ENCODE assay signal across 13 cellular contexts in the genomic region with DNA sequence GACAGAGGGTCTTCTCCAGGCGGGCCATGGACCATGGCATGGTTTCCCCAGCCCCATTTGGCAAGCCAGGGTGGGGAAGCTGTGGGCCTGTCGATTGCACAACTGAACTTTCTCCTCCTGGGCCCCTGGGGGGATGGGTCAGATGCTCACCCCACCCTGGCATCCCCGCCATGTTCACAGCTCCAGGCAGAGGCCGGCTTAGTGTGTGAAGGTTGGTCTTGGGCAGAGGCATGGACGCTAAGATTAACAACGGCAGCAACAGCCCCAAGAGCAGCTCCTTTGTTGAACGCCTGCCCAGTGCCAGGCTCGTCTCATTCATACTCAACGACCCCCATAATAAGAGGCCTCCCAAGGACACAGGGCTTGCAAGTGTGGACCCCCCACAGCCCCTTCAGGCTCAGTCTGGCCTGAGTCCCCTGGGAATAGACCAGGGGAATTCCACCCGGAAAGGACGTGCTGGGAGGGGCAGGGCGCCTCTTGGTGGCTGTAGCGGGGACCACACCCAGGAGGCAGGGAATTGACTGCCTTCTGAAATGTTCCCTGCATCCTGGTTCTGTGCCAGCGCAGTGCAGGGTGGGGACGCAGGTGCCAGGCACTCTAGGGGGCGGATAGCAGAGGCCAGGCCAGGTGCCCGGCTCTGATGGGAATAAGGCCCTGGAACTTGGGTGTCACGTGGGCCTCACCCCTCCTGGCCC. TPM values are rescaled to one million over a fixed set of nuclear protein-coding genes. Genes with fewer than 3 reads are reported as not detected.
DNase-seq lines count a peak whose midpoint lies in the region; ATAC-seq, FAIRE-seq and TF ChIP-seq lines count a peak whose summit lies in the region.
"Had no signal": no experiment of that assay in that cellular context is flagged by ENCODE, and none has a peak within 500 bp of the region (broad histone marks: within the 10 kb centered on the region; RNA-seq: fewer than 3 reads in every experiment).

No MANE protein-coding gene starts in this region.

- H3K36me3 Mint-ChIP-seq in GM23338 (ENCODE audit: low read depth): no peaks in the 10 kb centered on the region
- peaks cover 31 to 36% of the 10 kb centered on the region in 2 donors for H3K36me3 Mint-ChIP-seq in stimulated activated naive B cell treated with anti-CD40 and anti-IgM and Interleukin-4, amounts not matched to agents 10 μg/mL and 1 μg/mL and 100 μg/mL, for 72 hours

- no peak overlapping the region for H4K5ac ChIP-seq in mesendoderm (ENCODE audit: low read length)

- POLR2A ChIA-PET in GM12878 (lab: Charles Lee): no interaction called here

- TF ChIP-seq EP300 in GM12878 (IDR thresholded peaks at IDR 0.05; ENCODE audit: borderline replicate concordance in 1 of 2, control insufficient read depth in 1 of 2, low read depth in 2 of 2, low read length in 2 of 2): no peak

- H3K56ac ChIP-seq in mesendoderm (ENCODE audit: low read length): no peak overlapping the region

- in situ Hi-C loops in GM12878 (cut with MboI): no loop called here
- in situ Hi-C loops in gastrocnemius medialis (cut with MboI; ENCODE audit: low sequenced_read_pairs in 4 of 4): no loop called here

- peaks cover 12% of the 10 kb centered on the region for H3K27me3 Mint-ChIP-seq in GM23338 (ENCODE audit: insufficient read depth, low read depth, poor library complexity)
- no peaks in the 10 kb centered on the region for H3K27me3 Mint-ChIP-seq in stimulated activated naive B cell treated with anti-CD40 and anti-IgM and Interleukin-4, amounts not matched to agents 10 μg/mL and 1 μg/mL and 100 μg/mL, for 72 hours
- H3K27me3 Mint-ChIP-seq: activated naive CD8-positive, alpha-beta T cell treated with anti-CD3 and anti-CD28 coated beads, Interleukin-2, amount 50 U/mL, for 24 hours had no signal

- H3K18ac ChIP-seq in mesendoderm (ENCODE audit: low read length): no peak overlapping the region

- no peak overlapping the region for H3K4ac ChIP-seq in mesendoderm (ENCODE audit: low read depth, low read length)

- H2BK5ac ChIP-seq in mesendoderm (ENCODE audit: low read length): no peak overlapping the region

- 69% methylated on average over 17 of the region's 18 CpGs for WGBS in GM12878 (ENCODE audit: insufficient coverage, insufficient replicate concordance, low lambda C conversion rate, missing lambda C conversion rate)
- no CpG with 5 or more reads among the region's 18 CpGs for WGBS in mesendoderm (ENCODE audit: extremely low coverage, insufficient coverage, low lambda C conversion rate)
- WGBS in hepatocyte (ENCODE audit: low lambda C conversion rate, missing lambda C conversion rate): 80% methylated on average over 17 of the region's 18 CpGs

- no peaks in the 10 kb centered on the region for H3F3A ChIP-seq in GM23338 (replicated peaks; ENCODE audit: low read depth)

- peak; percentile 34; the same call in 1 of the 2 replicates for TF ChIP-seq RAD21 in GM12878 (IDR thresholded peaks at IDR 0.05; ENCODE audit: insufficient read depth, low read depth, low read length)

- no peaks in the 10 kb centered on the region for H3K79me1 ChIP-seq in mesendoderm (ENCODE audit: low read length)

- H4K20me1 ChIP-seq in GM23338 (replicated peaks; ENCODE audit: insufficient read depth): no peaks in the 10 kb centered on the region
- no peaks in the 10 kb centered on the region for H4K20me1 ChIP-seq in GM12878 (ENCODE audit: control insufficient read depth, insufficient read depth)
- no peaks in the 10 kb centered on the region for H4K20me1 ChIP-seq in hepatocyte (ENCODE audit: insufficient read depth, poor library complexity, severe bottlenecking)

- peaks cover 24% of the 10 kb centered on the region for H3K36me3 ChIP-seq in BE2C
- H3K36me3 ChIP-seq in GM23338 (ENCODE audit: insufficient read depth): no peaks in the 10 kb centered on the region
- H3K36me3 ChIP-seq in GM12878 (ENCODE audit: control insufficient read depth in 2 of 2, insufficient read depth in 2 of 2, low read length in 1 of 2): no peaks in the 10 kb centered on the region
- no peaks in the 10 kb centered on the region for H3K36me3 ChIP-seq in mesendoderm (ENCODE audit: control insufficient read depth, insufficient read depth, low read length)
- H3K36me3 ChIP-seq in hepatocyte (replicated peaks; ENCODE audit: insufficient read depth, low read depth): no peaks in the 10 kb centered on the region
- peaks cover 0 to 11% of the 10 kb centered on the region in 2 donors for H3K36me3 ChIP-seq in gastrocnemius medialis
- H3K36me3 ChIP-seq: ovary had no signal

- H3K4me2 ChIP-seq in GM23338 (no peak overlapping the region), GM12878 (ENCODE audit: control insufficient read depth, insufficient read depth) (no peak overlapping the region), mesendoderm (ENCODE audit: low read length) (no peak overlapping the region), hepatocyte (no peak overlapping the region)

- H3K27ac Mint-ChIP-seq in GM23338: no peak overlapping the region
- H3K27ac Mint-ChIP-seq in stimulated activated naive B cell treated with anti-CD40 and anti-IgM and Interleukin-4, amounts not matched to agents 10 μg/mL and 1 μg/mL and 100 μg/mL, for 72 hours: no peak overlapping the region
- H3K27ac Mint-ChIP-seq: activated naive CD8-positive, alpha-beta T cell treated with anti-CD3 and anti-CD28 coated beads, Interleukin-2, amount 50 U/mL, for 24 hours had no signal

- H3K9me3 Mint-ChIP-seq in GM23338: no peaks in the 10 kb centered on the region
- no peaks in the 10 kb centered on the region for H3K9me3 Mint-ChIP-seq in stimulated activated naive B cell treated with anti-CD40 and anti-IgM and Interleukin-4, amounts not matched to agents 10 μg/mL and 1 μg/mL and 100 μg/mL, for 72 hours
- H3K9me3 Mint-ChIP-seq: activated naive CD8-positive, alpha-beta T cell treated with anti-CD3 and anti-CD28 coated beads, Interleukin-2, amount 50 U/mL, for 24 hours had no signal

- H3K9me3 ChIP-seq in BE2C (no peaks in the 10 kb centered on the region), GM12878 (replicated peaks; ENCODE audit: control insufficient read depth, insufficient read depth, low read length) (no peaks in the 10 kb centered on the region), hepatocyte (ENCODE audit: low read depth) (no peaks in the 10 kb centered on the region), gastrocnemius medialis (no peaks in the 10 kb centered on the region)
- H3K9me3 ChIP-seq: ovary had no signal

- H2BK15ac ChIP-seq in mesendoderm (replicated peaks; ENCODE audit: low read depth): no peak overlapping the region

- H3K79me2 ChIP-seq in GM23338 (replicated peaks; ENCODE audit: insufficient read depth) (no peaks in the 10 kb centered on the region), GM12878 (ENCODE audit: control insufficient read depth, insufficient read depth, low read length) (no peaks in the 10 kb centered on the region), mesendoderm (ENCODE audit: control insufficient read depth, insufficient read depth, low read length) (no peaks in the 10 kb centered on the region), hepatocyte (no peaks in the 10 kb centered on the region)

- peaks cover 8% of the 10 kb centered on the region for H3K4me1 ChIP-seq in BE2C
- H3K4me1 ChIP-seq in GM23338 (ENCODE audit: insufficient read depth): no peaks in the 10 kb centered on the region
- no peaks in the 10 kb centered on the region; the same call in 1 of the 2 replicates for H3K4me1 ChIP-seq in GM12878 (ENCODE audit: control insufficient read depth, insufficient read depth, low read length)
- H3K4me1 ChIP-seq in mesendoderm (ENCODE audit: control insufficient read depth, low read depth, low read length): no peaks in the 10 kb centered on the region
- no peaks in the 10 kb centered on the region for H3K4me1 ChIP-seq in hepatocyte (ENCODE audit: insufficient read depth)
- peaks cover 0 to 3% of the 10 kb centered on the region in 2 donors for H3K4me1 ChIP-seq in gastrocnemius medialis

- no peaks in the 10 kb centered on the region for H3K27me3 ChIP-seq in BE2C
- H3K27me3 ChIP-seq in GM23338 (ENCODE audit: insufficient read depth): no peaks in the 10 kb centered on the region
- no peaks in the 10 kb centered on the region; a peak in 1 of 4 replicates for H3K27me3 ChIP-seq in GM12878 (replicated peaks in 1 of 2; ENCODE audit: control insufficient read depth in 2 of 2, insufficient read depth in 2 of 2, low read length in 1 of 2)
- no peaks in the 10 kb centered on the region for H3K27me3 ChIP-seq in mesendoderm (ENCODE audit: insufficient read depth, low read length, poor library complexity)
- H3K27me3 ChIP-seq in hepatocyte: no peaks in the 10 kb centered on the region
- H3K27me3 ChIP-seq in gastrocnemius medialis: no peaks in the 10 kb centered on the region
- H3K27me3 ChIP-seq: ovary had no signal

- no TSS peak for BruUV-seq in GM12878 (replicated peaks; lab: Mats Ljungman, UMichigan)

- intact Hi-C loops in GM12878 (cut with micrococcal nuclease; ENCODE audit: unreplicated experiment) (no loop called here), gastrocnemius medialis (cut with DNase I; ENCODE audit: low total_unique reads) (no loop called here)

- CTCF ChIA-PET in GM12878 (lab: Yijun Ruan, JAX): interaction anchor here (0.6 kb wide), 1 partner anchor 73 kb away, joined by 3 read pairs; no protein-coding TSS in a partner anchor

- ATAC-seq in GM23338: peak; percentile 77
- ATAC-seq in GM12878: no peak
- ATAC-seq in stimulated activated naive B cell treated with anti-CD40 and anti-IgM and Interleukin-4, amounts not matched to agents 10 μg/mL and 1 μg/mL and 100 μg/mL, for 72 hours (replicated peaks): no peak
- no peak for ATAC-seq in gastrocnemius medialis
- ATAC-seq: activated naive CD8-positive, alpha-beta T cell treated with anti-CD3 and anti-CD28 coated beads, Interleukin-2, amount 50 U/mL, for 24 hours had no signal

- H4K8ac ChIP-seq in mesendoderm (ENCODE audit: low read depth, low read length): no peak overlapping the region

- H3K4me3 Mint-ChIP-seq in GM23338: no peak overlapping the region
- H3K4me3 Mint-ChIP-seq in stimulated activated naive B cell treated with anti-CD40 and anti-IgM and Interleukin-4, amounts not matched to agents 10 μg/mL and 1 μg/mL and 100 μg/mL, for 72 hours: no peak overlapping the region
- H3K4me3 Mint-ChIP-seq: activated naive CD8-positive, alpha-beta T cell treated with anti-CD3 and anti-CD28 coated beads, Interleukin-2, amount 50 U/mL, for 24 hours had no signal

- no peak overlapping the region for H2BK120ac ChIP-seq in mesendoderm (ENCODE audit: low read depth, low read length)

- H2AFZ ChIP-seq in GM23338: no peak overlapping the region
- H2AFZ ChIP-seq in GM12878 (ENCODE audit: control insufficient read depth, low read depth, low read length): no peak overlapping the region
- no peak overlapping the region for H2AFZ ChIP-seq in hepatocyte

- H3K9me2 ChIP-seq in GM23338 (ENCODE audit: insufficient read depth) (no peaks in the 10 kb centered on the region), hepatocyte (replicated peaks; ENCODE audit: insufficient read depth) (no peaks in the 10 kb centered on the region)

- DNase-seq in BE2C: peak; percentile 47
- peak; percentile 76 for DNase-seq in GM23338 (ENCODE audit: low spot score)
- no peak for DNase-seq in GM12878 (ENCODE audit: low read depth, low spot score)
- peak; percentile 31 for DNase-seq in mesendoderm
- DNase-seq in stimulated activated naive B cell treated with anti-CD40 and anti-IgM and Interleukin-4, amounts not matched to agents 10 μg/mL and 1 μg/mL and 100 μg/mL, for 72 hours: no peak
- no peak for DNase-seq in NOMO-1 (lab: John Stamatoyannopoulos, UW; ENCODE audit: unreplicated experiment in 2 of 2)
- no peak for DNase-seq in hepatocyte (ENCODE audit: low spot score)
- DNase-seq in gastrocnemius medialis: no peak
- DNase-seq: activated CD4-positive, alpha-beta T cell treated with anti-CD3 and anti-CD28 coated beads for 4 hours; activated naive CD8-positive, alpha-beta T cell treated with anti-CD3 and anti-CD28 coated beads, Interleukin-2, amount 50 U/mL, for 24 hours; NCI-H524 treated with DMSO at 0.1 percent for 48 hours; ovary had no signal

- RAD21 ChIA-PET in GM12878 (lab: Charles Lee; ENCODE audit: unreplicated experiment): no interaction called here

- H3K4me1 Mint-ChIP-seq in GM23338: peaks cover 3% of the 10 kb centered on the region; the same call in 2 of the 3 replicates
- peaks cover 42 to 52% of the 10 kb centered on the region in 2 donors for H3K4me1 Mint-ChIP-seq in stimulated activated naive B cell treated with anti-CD40 and anti-IgM and Interleukin-4, amounts not matched to agents 10 μg/mL and 1 μg/mL and 100 μg/mL, for 72 hours

- no peak for FAIRE-seq in GM12878 (lab: Jason Lieb, UNC)
- FAIRE-seq: G401.6 had no signal

- H3K27ac ChIP-seq in GM23338 (ENCODE audit: low read depth): no peak overlapping the region
- H3K27ac ChIP-seq in GM12878 (ENCODE audit: control insufficient read depth, insufficient read depth): no peak overlapping the region
- no peak overlapping the region for H3K27ac ChIP-seq in mesendoderm (ENCODE audit: low read depth, low read length)
- H3K27ac ChIP-seq in hepatocyte: no peak overlapping the region
- H3K27ac ChIP-seq in gastrocnemius medialis: no peak overlapping the region
- H3K27ac ChIP-seq: ovary had no signal

- H2AK5ac ChIP-seq in mesendoderm (ENCODE audit: low read length): no peak overlapping the region

- TF ChIP-seq POLR2A in GM12878 (IDR thresholded peaks at IDR 0.05; ENCODE audit: low read depth, low read length): no peak
- TF ChIP-seq POLR2A in gastrocnemius medialis (IDR thresholded peaks at IDR 0.05): no peak

- no peak overlapping the region for H3K23ac ChIP-seq in mesendoderm (ENCODE audit: low read length)

- H3K4me3 ChIP-seq in BE2C (ENCODE audit: low read depth, low read length) (no peak overlapping the region), GM23338 (no peak overlapping the region), GM12878 (no peak overlapping the region), mesendoderm (ENCODE audit: low read length) (no peak overlapping the region), hepatocyte (no peak overlapping the region), gastrocnemius medialis (no peak overlapping the region)
- H3K4me3 ChIP-seq: ovary had no signal

- TF ChIP-seq CTCF in BE2C (IDR thresholded peaks at IDR 0.05; ENCODE audit: low read depth, low read length) (peak; percentile 40), GM23338 (conservative IDR thresholded peaks at IDR 0.05; ENCODE audit: low read depth in 2 of 2) (peak; percentile 62 to 77), GM12878 (IDR thresholded peaks at IDR 0.05 in 2 of 3, conservative IDR thresholded peaks at IDR 0.05 in 1 of 3; ENCODE audit: control insufficient read depth in 2 of 3, extremely low read depth in 1 of 3, insufficient read depth in 1 of 3, low read depth in 3 of 3, low read length in 3 of 3) (peak; percentile 26 to 44 (median 38); a peak in 5 of 6 replicates), hepatocyte (IDR thresholded peaks at IDR 0.05; ENCODE audit: poor library complexity) (no peak), gastrocnemius medialis (IDR thresholded peaks at IDR 0.05 in 4 of 5, conservative IDR thresholded peaks at IDR 0.05 in 1 of 5) (no peak)

- H3K9ac ChIP-seq in GM12878 (ENCODE audit: control insufficient read depth, insufficient read depth, low read length) (no peak overlapping the region), mesendoderm (ENCODE audit: low read length) (no peak overlapping the region)

- SMC1A ChIA-PET in GM12878 (lab: Charles Lee; ENCODE audit: uncharacterized antibody, unreplicated experiment): no interaction called here

RNA-seq across cellular contexts. Expression of gene TSPO, which starts 8.3 kb away (rescaled TPM):
- polyA plus RNA-seq in BE2C (2012; ENCODE audit: insufficient read depth, insufficient read length, low read depth): 153 TPM
- 42.5 and 44.7 TPM in 2 replicates for total RNA-seq in GM23338 (2014; rRNA removed; shearing (Covaris generic))
- 32.3 and 34.6 TPM in 2 replicates for polyA plus RNA-seq in GM23338 (2016; fragmentation: Nextera tagmentation; extraction: Ambion mirVana)
- total RNA-seq in GM12878 (2013; cell fraction: nucleolus; rRNA removed): 4.2 and 6.8 TPM in 2 replicates
- total RNA-seq in GM12878 (2014; rRNA removed): 41.3 and 50.5 TPM in 2 replicates
- 4.9 and 6.6 TPM in 2 replicates for total RNA-seq in GM12878 (2014; rRNA removed; fragmentation: Illumina TruSeq; extraction: Trizol)
- 25.8 and 31.6 TPM in 2 replicates for total RNA-seq in GM12878 (2021)
- polyA plus RNA-seq in GM12878 (2011; ENCODE audit: low read depth): 6.8 TPM
- 6.1 and 11.7 TPM in 2 replicates for polyA plus RNA-seq in GM12878 (2011; rRNA removed)
- polyA plus RNA-seq in GM12878 (2011; cell fraction: cytosol; rRNA removed): 23.6 and 34.9 TPM in 2 replicates
- polyA plus RNA-seq in GM12878 (2011; cell fraction: nucleus; rRNA removed): 19.5 and 31.3 TPM in 2 replicates
- polyA plus RNA-seq in GM12878 (2012): 14.1 and 30.7 TPM in 2 replicates
- polyA plus RNA-seq in GM12878 (2014; fragmentation: Illumina TruSeq; extraction: Trizol): 1.4 TPM in 1 of 2 replicates, not detected in the other
- polyA plus RNA-seq in GM12878 (2014; fragmentation: Nextera tagmentation; extraction: Ambion mirVana): 1 to 10 TPM; 1.8 to 3.4 TPM
- 41.1 and 46.8 TPM in 2 replicates for polyA plus RNA-seq in GM12878 (2014; rRNA removed)
- polyA plus RNA-seq in GM12878 (2016; fragmentation: Nextera tagmentation; extraction: Ambion mirVana): 10 to 100 TPM; 27.1 to 30.8 TPM
- polyA minus RNA-seq in GM12878 (2011; rRNA and poly(A)+ RNA removed): 1.7 and 11.1 TPM in 2 replicates
- 3.7 and 5.5 TPM in 2 replicates for polyA minus RNA-seq in GM12878 (2011; cell fraction: cytosol; rRNA and poly(A)+ RNA removed)
- 3.1 and 6.0 TPM in 2 replicates for polyA minus RNA-seq in GM12878 (2011; cell fraction: nucleus; rRNA and poly(A)+ RNA removed)
- polyA plus RNA-seq in mesendoderm (2013, experiment 1 of 2): 8.7 TPM
- 8.6 TPM for polyA plus RNA-seq in mesendoderm (2013, experiment 2 of 2)
- 61.8 and 65.3 TPM in 2 replicates for total RNA-seq in hepatocyte
- 131 and 138 TPM in 2 replicates for polyA plus RNA-seq in hepatocyte
- total RNA-seq in gastrocnemius medialis: 100 to 1,000 TPM; 101 to 174 (median 113) TPM

RNA-seq across cellular contexts. Expression of gene MCAT, which starts 16.4 kb away (rescaled TPM):
- 83.2 TPM for polyA plus RNA-seq in BE2C (2012; ENCODE audit: insufficient read depth, insufficient read length, low read depth)
- 12.3 and 16.9 TPM in 2 replicates for total RNA-seq in GM23338 (2014; rRNA removed; shearing (Covaris generic))
- polyA plus RNA-seq in GM23338 (2016; fragmentation: Nextera tagmentation; extraction: Ambion mirVana) (9.7 and 10.4 TPM in 2 replicates), GM12878 (2011; rRNA removed) (12.1 and 16.5 TPM in 2 replicates), GM12878 (2014; fragmentation: Illumina TruSeq; extraction: Trizol) (5.3 and 11.9 TPM in 2 replicates), GM12878 (2014; fragmentation: Nextera tagmentation; extraction: Ambion mirVana) (10 to 100 TPM in 1 of 2 experiments, 1 to 10 TPM in 1; 3.6 to 10.8 TPM), GM12878 (2014; rRNA removed) (29.1 and 30.8 TPM in 2 replicates), GM12878 (2016; fragmentation: Nextera tagmentation; extraction: Ambion mirVana) (10 to 100 TPM; 22.1 to 26.4 TPM), hepatocyte (18.3 and 24.9 TPM in 2 replicates)
- total RNA-seq in GM12878 (2013; cell fraction: nucleolus; rRNA removed): 32.5 and 52.1 TPM in 2 replicates
- total RNA-seq in GM12878 (2014; rRNA removed) (20.6 and 22.3 TPM in 2 replicates), GM12878 (2014; rRNA removed; fragmentation: Illumina TruSeq; extraction: Trizol) (9.9 and 11.8 TPM in 2 replicates), GM12878 (2021) (26.2 and 26.5 TPM in 2 replicates), hepatocyte (14.6 and 16.9 TPM in 2 replicates), gastrocnemius medialis (10 to 100 TPM; 18.2 to 33.7 (median 31.1) TPM)
- 4.2 TPM for polyA plus RNA-seq in GM12878 (2011; ENCODE audit: low read depth)
- 22.5 and 34.9 TPM in 2 replicates for polyA plus RNA-seq in GM12878 (2011; cell fraction: cytosol; rRNA removed)
- polyA plus RNA-seq in GM12878 (2011; cell fraction: nucleus; rRNA removed): 15.9 and 25.4 TPM in 2 replicates
- polyA plus RNA-seq in GM12878 (2012): 10.8 and 11.2 TPM in 2 replicates
- polyA minus RNA-seq in GM12878 (2011; rRNA and poly(A)+ RNA removed): 10.9 and 19.5 TPM in 2 replicates
- polyA minus RNA-seq in GM12878 (2011; cell fraction: cytosol; rRNA and poly(A)+ RNA removed): 7.1 and 9.0 TPM in 2 replicates
- polyA minus RNA-seq in GM12878 (2011; cell fraction: nucleus; rRNA and poly(A)+ RNA removed): 5.9 and 15.7 TPM in 2 replicates
- 10.6 TPM for polyA plus RNA-seq in mesendoderm (2013, experiment 1 of 2)
- polyA plus RNA-seq in mesendoderm (2013, experiment 2 of 2): 11.2 TPM

RNA-seq across cellular contexts. Expression of gene TTLL12, which starts 27.3 kb away (rescaled TPM):
- polyA plus RNA-seq in BE2C (2012; ENCODE audit: insufficient read depth, insufficient read length, low read depth): 78.0 TPM
- total RNA-seq in GM23338 (2014; rRNA removed; shearing (Covaris generic)): 129 and 147 TPM in 2 replicates
- polyA plus RNA-seq in GM23338 (2016; fragmentation: Nextera tagmentation; extraction: Ambion mirVana) (43.9 and 46.7 TPM in 2 replicates), GM12878 (2011; rRNA removed) (4.9 and 14.9 TPM in 2 replicates), GM12878 (2014; fragmentation: Illumina TruSeq; extraction: Trizol) (6.8 and 26.6 TPM in 2 replicates), GM12878 (2014; fragmentation: Nextera tagmentation; extraction: Ambion mirVana) (1 to 10 TPM in 1 of 2 experiments, under 1 TPM in 1; 1.00 to 3.0 TPM), GM12878 (2014; rRNA removed) (50.5 and 58.7 TPM in 2 replicates), GM12878 (2016; fragmentation: Nextera tagmentation; extraction: Ambion mirVana) (10 to 100 TPM; 66.1 to 83.6 TPM), hepatocyte (41.9 and 50.3 TPM in 2 replicates)
- 18.0 and 21.6 TPM in 2 replicates for total RNA-seq in GM12878 (2013; cell fraction: nucleolus; rRNA removed)
- total RNA-seq in GM12878 (2014; rRNA removed) (79.5 and 89.8 TPM in 2 replicates), GM12878 (2014; rRNA removed; fragmentation: Illumina TruSeq; extraction: Trizol) (17.7 and 22.3 TPM in 2 replicates), GM12878 (2021) (65.6 and 66.6 TPM in 2 replicates), hepatocyte (39.6 and 40.9 TPM in 2 replicates), gastrocnemius medialis (10 to 100 TPM; 13.7 to 41.8 (median 19.6) TPM)
- polyA plus RNA-seq in GM12878 (2011; ENCODE audit: low read depth): 9.3 TPM
- 21.6 and 25.3 TPM in 2 replicates for polyA plus RNA-seq in GM12878 (2011; cell fraction: cytosol; rRNA removed)
- polyA plus RNA-seq in GM12878 (2011; cell fraction: nucleus; rRNA removed): 24.3 and 34.3 TPM in 2 replicates
- polyA plus RNA-seq in GM12878 (2012): 23.2 and 26.7 TPM in 2 replicates
- 16.1 and 18.4 TPM in 2 replicates for polyA minus RNA-seq in GM12878 (2011; rRNA and poly(A)+ RNA removed)
- 11.8 and 12.2 TPM in 2 replicates for polyA minus RNA-seq in GM12878 (2011; cell fraction: cytosol; rRNA and poly(A)+ RNA removed)
- 5.9 and 11.0 TPM in 2 replicates for polyA minus RNA-seq in GM12878 (2011; cell fraction: nucleus; rRNA and poly(A)+ RNA removed)
- polyA plus RNA-seq in mesendoderm (2013, experiment 1 of 2): 58.0 TPM
- polyA plus RNA-seq in mesendoderm (2013, experiment 2 of 2): 56.8 TPM

RNA-seq across cellular contexts. Expression of gene BIK, which starts 49.1 kb away (rescaled TPM):
- polyA plus RNA-seq in BE2C (2012; ENCODE audit: insufficient read depth, insufficient read length, low read depth): 1.7 TPM
- total RNA-seq in GM23338 (2014; rRNA removed; shearing (Covaris generic)): 5.6 and 9.8 TPM in 2 replicates
- polyA plus RNA-seq in GM23338 (2016; fragmentation: Nextera tagmentation; extraction: Ambion mirVana) (9.6 and 10.4 TPM in 2 replicates), GM12878 (2011; rRNA removed) (0.16 and 0.33 TPM in 2 replicates), GM12878 (2014; fragmentation: Illumina TruSeq; extraction: Trizol) (1.6 TPM in 1 of 2 replicates, not detected in the other), GM12878 (2014; fragmentation: Nextera tagmentation; extraction: Ambion mirVana) (1 to 10 TPM; 1.4 to 1.5 TPM), GM12878 (2014; rRNA removed) (7.5 TPM in 2 replicates), GM12878 (2016; fragmentation: Nextera tagmentation; extraction: Ambion mirVana) (1 to 10 TPM; 5.1 to 5.6 TPM), hepatocyte (15.5 and 17.7 TPM in 2 replicates)
- not detected in 2 replicates for total RNA-seq in GM12878 (2013; cell fraction: nucleolus; rRNA removed)
- total RNA-seq in GM12878 (2014; rRNA removed) (9.8 and 10.5 TPM in 2 replicates), GM12878 (2014; rRNA removed; fragmentation: Illumina TruSeq; extraction: Trizol) (2.7 TPM in 2 replicates), GM12878 (2021) (6.3 and 8.0 TPM in 2 replicates), hepatocyte (2.0 and 10.6 TPM in 2 replicates), gastrocnemius medialis (not detected)
- 2.3 TPM for polyA plus RNA-seq in GM12878 (2011; ENCODE audit: low read depth)
- polyA plus RNA-seq in GM12878 (2011; cell fraction: cytosol; rRNA removed): 1.0 and 1.1 TPM in 2 replicates
- polyA plus RNA-seq in GM12878 (2011; cell fraction: nucleus; rRNA removed): 0.70 and 1.0 TPM in 2 replicates
- 2.5 and 3.6 TPM in 2 replicates for polyA plus RNA-seq in GM12878 (2012)
- polyA minus RNA-seq in GM12878 (2011; rRNA and poly(A)+ RNA removed): not detected in 2 replicates
- not detected in 2 replicates for polyA minus RNA-seq in GM12878 (2011; cell fraction: cytosol; rRNA and poly(A)+ RNA removed)
- not detected in 2 replicates for polyA minus RNA-seq in GM12878 (2011; cell fraction: nucleus; rRNA and poly(A)+ RNA removed)
- 0.48 TPM for polyA plus RNA-seq in mesendoderm (2013, experiment 1 of 2)
- 0.39 TPM for polyA plus RNA-seq in mesendoderm (2013, experiment 2 of 2)

Comparison
In these comparisons a context has a peak if more than half of its experiments do, and no peak if none do; other contexts are left out.
1. DNase-seq: peak in BE2C (single experiment), GM23338 (single experiment) and mesendoderm (single experiment); none in GM12878 (single experiment), stimulated activated naive B cell treated with anti-CD40 and anti-IgM and Interleukin-4, amounts not matched to agents 10 μg/mL and 1 μg/mL and 100 μg/mL, for 72 hours (single experiment), NOMO-1 (0 of 2), hepatocyte (single experiment) and gastrocnemius medialis (0 of 2).
2. CTCF ChIP-seq: peak in BE2C (single experiment), GM23338 (2 of 2) and GM12878 (3 of 3); none in hepatocyte (single experiment) and gastrocnemius medialis (0 of 5).